Comparison of ENCODE assay signal across 8 cellular contexts in the genomic region with DNA sequence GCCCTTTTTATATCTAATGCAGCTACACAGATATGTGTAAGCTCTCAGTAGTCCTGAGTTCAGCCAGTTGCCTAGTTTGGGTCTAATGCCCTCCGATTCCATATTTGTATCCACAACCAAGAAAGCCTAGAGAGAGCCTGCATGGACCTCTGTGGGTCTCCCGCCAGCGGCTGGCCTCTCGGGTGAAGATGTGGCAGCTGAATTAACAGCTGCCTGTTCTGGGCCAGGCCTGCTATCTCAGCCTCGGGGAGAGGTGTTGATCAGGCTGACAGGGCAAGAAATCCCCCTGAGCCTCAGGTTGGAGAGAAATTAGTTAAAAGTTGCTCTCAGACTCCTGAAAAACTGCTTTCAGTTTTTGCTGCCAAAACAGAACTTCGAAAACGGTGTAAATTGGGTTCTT. TPM values are rescaled to one million over a fixed set of nuclear protein-coding genes. Genes with fewer than 3 reads are reported as not detected.
DNase-seq lines count a peak whose midpoint lies in the region; ATAC-seq, FAIRE-seq and TF ChIP-seq lines count a peak whose summit lies in the region.
"Had no signal": no experiment of that assay in that cellular context is flagged by ENCODE, and none has a peak within 500 bp of the region (broad histone marks: within the 10 kb centered on the region; RNA-seq: fewer than 3 reads in every experiment).

No MANE protein-coding gene starts in this region.

- TF ChIP-seq CTCF in HCT116 (IDR thresholded peaks at IDR 0.05 in 2 of 3, conservative IDR thresholded peaks at IDR 0.05 in 1 of 3; ENCODE audit: borderline replicate concordance in 1 of 3, insufficient read depth in 1 of 3, low read depth in 2 of 3, low read length in 2 of 3) (no peak), keratinocyte (optimal IDR thresholded peaks at IDR 0.05 in 1 of 3, IDR thresholded peaks at IDR 0.05 in 1 of 3, conservative IDR thresholded peaks at IDR 0.05 in 1 of 3; ENCODE audit: extremely low read depth in 1 of 3, insufficient read depth in 2 of 3, low read length in 3 of 3) (no peak)

- no peak overlapping the region for H2AFZ ChIP-seq in HCT116 (ENCODE audit: low read depth, low read length, poor library complexity, severe bottlenecking)
- no peak overlapping the region for H2AFZ ChIP-seq in keratinocyte (ENCODE audit: control insufficient read depth, low read length)

- WGBS in thymus, result 72% methylated on average over 7 of the region's 7 CpGs

- H3K79me2 ChIP-seq in HCT116 (ENCODE audit: insufficient read depth, low read length) (peaks cover 67% of the 10 kb centered on the region), keratinocyte (ENCODE audit: control insufficient read depth, insufficient read depth, low read length) (peaks cover 76% of the 10 kb centered on the region)

- RAD21 ChIA-PET in HCT116 (lab: Charles Lee; ENCODE audit: low non-redundant PET in 1 of 2, low total read pairs in 2 of 2, uncharacterized antibody in 2 of 2, unreplicated experiment in 2 of 2), result interaction anchor here in 1 of 2 experiments (1.0 kb wide), 1 partner anchor 48 kb away, joined by 3 read pairs; no protein-coding TSS in a partner anchor

- H3K4me1 ChIP-seq in HCT116 (ENCODE audit: control insufficient read depth in 1 of 2, insufficient read depth in 2 of 2, low read length in 2 of 2), result peaks cover 28 to 70% of the 10 kb centered on the region in 2 experiments
- peaks cover 55% of the 10 kb centered on the region for H3K4me1 ChIP-seq in keratinocyte (ENCODE audit: control insufficient read depth, extremely low read depth, insufficient read depth, low read length)
- peaks cover 17% of the 10 kb centered on the region for H3K4me1 ChIP-seq in thymus (ENCODE audit: control insufficient read depth, insufficient read depth, low read length)

- H3K36me3 ChIP-seq in HCT116 (ENCODE audit: control insufficient read depth in 1 of 2, insufficient read depth in 2 of 2, low read length in 2 of 2) (no peaks in the 10 kb centered on the region), SK-N-MC (ENCODE audit: insufficient read depth, low read length) (no peaks in the 10 kb centered on the region), keratinocyte (ENCODE audit: control insufficient read depth in 2 of 2, extremely low read depth in 1 of 2, insufficient read depth in 2 of 2, low read length in 2 of 2) (peaks cover 0 to 5% of the 10 kb centered on the region in 2 experiments), thymus (ENCODE audit: control insufficient read depth, insufficient read depth) (peaks cover 4% of the 10 kb centered on the region)
- H3K36me3 ChIP-seq: neutrophil had no signal

- no peak for TF ChIP-seq RAD21 in HCT116 (IDR thresholded peaks at IDR 0.05; ENCODE audit: low read depth)

- ATAC-seq in HCT116 (peak; percentile 31; the same call in 1 of the 2 replicates), GM21515 (IDR thresholded peaks at IDR 0.05; ENCODE audit: unreplicated experiment) (no peak), HG03175 (IDR thresholded peaks at IDR 0.05; ENCODE audit: unreplicated experiment) (no peak)

- BruUV-seq in HCT116 (replicated peaks; lab: Mats Ljungman, UMichigan), result no TSS peak

- H3K9ac ChIP-seq in HCT116 (ENCODE audit: low read length) (peak overlapping the region; percentile 37), SK-N-MC (ENCODE audit: insufficient read length) (no peak overlapping the region), keratinocyte (ENCODE audit: control insufficient read depth, extremely low read depth, insufficient read depth, low read length) (peak overlapping the region; percentile 87)

- no peak for TF ChIP-seq POLR2A in HCT116 (IDR thresholded peaks at IDR 0.05; ENCODE audit: borderline replicate concordance, extremely low read depth, insufficient read depth, insufficient read length)

- POLR2A ChIA-PET in HCT116 (lab: Charles Lee), result interaction anchor here (1.0 kb wide), 1 partner anchor 166 kb away, joined by 3 read pairs; no protein-coding TSS in a partner anchor

- H3K27me3 ChIP-seq in HCT116 (ENCODE audit: insufficient read depth, low read length) (no peaks in the 10 kb centered on the region), keratinocyte (ENCODE audit: control insufficient read depth, extremely low read depth, insufficient read depth, low read length) (no peaks in the 10 kb centered on the region), thymus (ENCODE audit: control insufficient read depth, insufficient read depth) (no peaks in the 10 kb centered on the region)
- H3K27me3 ChIP-seq: neutrophil had no signal

- dilution Hi-C loops in keratinocyte (cut with MboI; ENCODE audit: extremely low pct_ligation_motif_present, low sequenced_read_pairs), result no loop called here

- H3K9me2 ChIP-seq in HCT116 (ENCODE audit: insufficient read depth), result no peaks in the 10 kb centered on the region

- H3K4me3 ChIP-seq in HCT116 (replicated peaks in 1 of 2; ENCODE audit: low read depth in 1 of 2, low read length in 2 of 2) (peak overlapping the region in 1 of 2 experiments; percentile 17; a peak in 1 of 4 replicates), SK-N-MC (no peak overlapping the region), keratinocyte (ENCODE audit: control insufficient read depth in 2 of 3, extremely low read depth in 1 of 3, insufficient read depth in 2 of 3, low read depth in 1 of 3, low read length in 3 of 3) (peak overlapping the region; percentile 27 to 76 (median 67)), thymus (ENCODE audit: low read length) (no peak overlapping the region)

- H3K27ac ChIP-seq in HCT116 (ENCODE audit: low read depth, low read length) (peak overlapping the region; percentile 89), SK-N-MC (peak overlapping the region; percentile 39), keratinocyte (ENCODE audit: control insufficient read depth, insufficient read depth, low read length) (peak overlapping the region; percentile 83), thymus (ENCODE audit: low read depth) (peak overlapping the region; percentile 60)
- H3K27ac ChIP-seq: neutrophil had no signal

- intact Hi-C loops in HCT116 (cut with micrococcal nuclease) (no loop called here), posterior vena cava (cut with DNase I) (no loop called here)

- CTCF ChIA-PET in HCT116 (lab: Charles Lee), result interaction anchor here (1.6 kb wide), 1 partner anchor 48 kb away, joined by 3 read pairs; no protein-coding TSS in a partner anchor

- peak overlapping the region; percentile 68 for H3K4me2 ChIP-seq in HCT116 (ENCODE audit: low read length)
- peak overlapping the region; percentile 98 for H3K4me2 ChIP-seq in keratinocyte (ENCODE audit: control insufficient read depth, extremely low read depth, insufficient read depth, low read depth, low read length)

- DNase-seq in HCT116 (ENCODE audit: low read depth, low spot score) (no peak), SK-N-MC (ENCODE audit: low read depth, low spot score) (no peak), keratinocyte (ENCODE audit: low read depth, low spot score) (no peak), posterior vena cava (ENCODE audit: low spot score) (no peak)

- H4K20me1 ChIP-seq in HCT116 (ENCODE audit: insufficient read depth) (no peaks in the 10 kb centered on the region; the same call in 1 of the 2 replicates), keratinocyte (ENCODE audit: control insufficient read depth, extremely low read depth, insufficient read depth, low read length) (no peaks in the 10 kb centered on the region)

- no peak for FAIRE-seq in keratinocyte (lab: Jason Lieb, UNC)

- no peaks in the 10 kb centered on the region for H3K9me3 ChIP-seq in HCT116 (ENCODE audit: control insufficient read depth in 1 of 2, insufficient read depth in 1 of 2, low read depth in 1 of 2, low read length in 2 of 2)
- H3K9me3 ChIP-seq in SK-N-MC (ENCODE audit: low read depth, low read length), result no peaks in the 10 kb centered on the region
- H3K9me3 ChIP-seq in keratinocyte (ENCODE audit: control insufficient read depth, low read depth, low read length), result no peaks in the 10 kb centered on the region
- H3K9me3 ChIP-seq in thymus (ENCODE audit: control insufficient read depth), result no peaks in the 10 kb centered on the region
- H3K9me3 ChIP-seq: neutrophil had no signal

- H3K9me1 ChIP-seq in keratinocyte (ENCODE audit: control insufficient read depth, extremely low read depth, insufficient read depth, low read length), result no peaks in the 10 kb centered on the region

RNA-seq across cellular contexts. Expression of a gene that starts 19.8 kb away (rescaled TPM):
- total RNA-seq in HCT116 (2021; ENCODE audit: unreplicated experiment) (105 TPM), posterior vena cava (10 to 100 TPM in 1 of 2 donors, 1 to 10 TPM in 1; 3.0 to 10.3 TPM)
- 101 and 106 TPM in 2 replicates for polyA plus RNA-seq in HCT116 (2012)
- polyA plus RNA-seq in keratinocyte (58.8 to 88.8 TPM (median 81.0 TPM) in 3 replicates), thymus (101 TPM)
- polyA plus RNA-seq in keratinocyte (2011; ENCODE audit: low read depth), result 20.5 TPM
- polyA plus RNA-seq in keratinocyte (2011; cell fraction: cytosol; rRNA removed), result 21.2 and 28.8 TPM in 2 replicates
- 174 and 213 TPM in 2 replicates for polyA plus RNA-seq in keratinocyte (2011; cell fraction: nucleus; rRNA removed)
- polyA plus RNA-seq in keratinocyte (2012; ENCODE audit: low replicate concordance), result 65.4 and 87.7 TPM in 2 replicates
- polyA minus RNA-seq in keratinocyte, result 137 to 183 TPM (median 148 TPM) in 3 replicates
- 114 TPM for polyA minus RNA-seq in keratinocyte (2011; cell fraction: cytosol; rRNA and poly(A)+ RNA removed)
- 207 and 218 TPM in 2 replicates for polyA minus RNA-seq in keratinocyte (2011; cell fraction: nucleus; rRNA and poly(A)+ RNA removed)

RNA-seq across cellular contexts. Expression of a gene that starts 36.5 kb away (rescaled TPM):
- total RNA-seq in HCT116 (2021; ENCODE audit: unreplicated experiment) (16.2 TPM), posterior vena cava (10 to 100 TPM; 15.1 TPM)
- polyA plus RNA-seq in HCT116 (2012), result 14.5 and 17.7 TPM in 2 replicates
- polyA plus RNA-seq in keratinocyte (8.3 to 15.2 TPM (median 8.8 TPM) in 3 replicates), thymus (27.1 TPM)
- 7.9 TPM for polyA plus RNA-seq in keratinocyte (2011; ENCODE audit: low read depth)
- polyA plus RNA-seq in keratinocyte (2011; cell fraction: cytosol; rRNA removed), result 3.9 and 5.4 TPM in 2 replicates
- 24.8 and 29.9 TPM in 2 replicates for polyA plus RNA-seq in keratinocyte (2011; cell fraction: nucleus; rRNA removed)
- polyA plus RNA-seq in keratinocyte (2012; ENCODE audit: low replicate concordance), result 9.3 and 10.9 TPM in 2 replicates
- polyA minus RNA-seq in keratinocyte, result 8.7 to 20.4 TPM (median 12.8 TPM) in 3 replicates
- 6.7 TPM for polyA minus RNA-seq in keratinocyte (2011; cell fraction: cytosol; rRNA and poly(A)+ RNA removed)
- polyA minus RNA-seq in keratinocyte (2011; cell fraction: nucleus; rRNA and poly(A)+ RNA removed), result 6.4 and 11.9 TPM in 2 replicates

RNA-seq across cellular contexts. Expression of a gene that starts 36.7 kb away (rescaled TPM):
- total RNA-seq in HCT116 (2021; ENCODE audit: unreplicated experiment) (123 TPM), posterior vena cava (10 to 100 TPM; 30.7 to 34.4 TPM)
- 119 and 136 TPM in 2 replicates for polyA plus RNA-seq in HCT116 (2012)
- polyA plus RNA-seq in keratinocyte (25.6 to 36.0 TPM (median 27.4 TPM) in 3 replicates), thymus (49.9 TPM)
- 21.2 TPM for polyA plus RNA-seq in keratinocyte (2011; ENCODE audit: low read depth)
- polyA plus RNA-seq in keratinocyte (2011; cell fraction: cytosol; rRNA removed), result 13.2 and 21.0 TPM in 2 replicates
- polyA plus RNA-seq in keratinocyte (2011; cell fraction: nucleus; rRNA removed), result 24.3 and 33.7 TPM in 2 replicates
- polyA plus RNA-seq in keratinocyte (2012; ENCODE audit: low replicate concordance), result 52.2 and 59.4 TPM in 2 replicates
- polyA minus RNA-seq in keratinocyte, result 12.1 to 26.4 TPM (median 12.9 TPM) in 3 replicates
- polyA minus RNA-seq in keratinocyte (2011; cell fraction: cytosol; rRNA and poly(A)+ RNA removed), result 37.8 TPM
- 6.5 and 8.2 TPM in 2 replicates for polyA minus RNA-seq in keratinocyte (2011; cell fraction: nucleus; rRNA and poly(A)+ RNA removed)

RNA-seq across cellular contexts. Expression of a gene that starts 42.3 kb away (rescaled TPM):
- total RNA-seq in HCT116 (2021; ENCODE audit: unreplicated experiment) (34.1 TPM), posterior vena cava (1 to 10 TPM; 9.3 to 9.9 TPM)
- 26.9 and 33.6 TPM in 2 replicates for polyA plus RNA-seq in HCT116 (2012)
- polyA plus RNA-seq in keratinocyte (8.1 to 15.0 TPM (median 10.4 TPM) in 3 replicates), thymus (5.5 TPM)
- 4.6 TPM for polyA plus RNA-seq in keratinocyte (2011; ENCODE audit: low read depth)
- polyA plus RNA-seq in keratinocyte (2011; cell fraction: cytosol; rRNA removed), result 5.7 and 8.6 TPM in 2 replicates
- 23.8 and 29.9 TPM in 2 replicates for polyA plus RNA-seq in keratinocyte (2011; cell fraction: nucleus; rRNA removed)
- 8.8 and 10.9 TPM in 2 replicates for polyA plus RNA-seq in keratinocyte (2012; ENCODE audit: low replicate concordance)
- 20.3 to 34.4 TPM (median 20.9 TPM) in 3 replicates for polyA minus RNA-seq in keratinocyte
- polyA minus RNA-seq in keratinocyte (2011; cell fraction: cytosol; rRNA and poly(A)+ RNA removed), result 13.4 TPM
- polyA minus RNA-seq in keratinocyte (2011; cell fraction: nucleus; rRNA and poly(A)+ RNA removed), result 22.1 and 22.4 TPM in 2 replicates

Comparison
In these comparisons a context has a peak if more than half of its experiments do, and no peak if none do; other contexts are left out.
1. H3K27ac ChIP-seq: peak in every context shown above with its lines; median percentile 89 in HCT116; 83 in keratinocyte; 60 in thymus; 39 in SK-N-MC.
2. H3K4me3 ChIP-seq: peak in keratinocyte (3 of 3); none in SK-N-MC (single experiment) and thymus (single experiment).